Comparison of ENCODE assay signal across 8 cellular contexts in genomic region chr12:100573499-100574261, GRCh38. TPM values are rescaled to one million over a fixed set of nuclear protein-coding genes. Genes with fewer than 3 reads are reported as not detected.
A peak's percentile ranks its signal among the peaks of the same experiment; 100 is the strongest.
DNase-seq lines count a peak whose midpoint lies in the region; ATAC-seq, FAIRE-seq and TF ChIP-seq lines count a peak whose summit lies in the region.

Gene GAS2L3 (plus strand): TSS chr12:100573684. CDS start chr12:100594905, 21,221 bp downstream.

- peaks cover 10% of the 10 kb centered on the region in 2 donors for H3K36me3 Mint-ChIP-seq in CD14-positive monocyte
- no peaks in the 10 kb centered on the region for H3K36me3 Mint-ChIP-seq in activated CD8-positive, alpha-beta memory T cell treated with anti-CD3 and anti-CD28 coated beads, Interleukin-2, amount 10 ng/mL, durations not matched to agents 7 days and 5 days

- H3K4me1 ChIP-seq in endothelial cell of umbilical vein (ENCODE audit: control insufficient read depth, extremely low read depth, insufficient read depth, low read length) (peaks cover 34% of the 10 kb centered on the region), mesendoderm (ENCODE audit: control insufficient read depth, low read depth, low read length) (peaks cover 2% of the 10 kb centered on the region)

- H3K27ac ChIP-seq in endothelial cell of umbilical vein (ENCODE audit: insufficient read depth, low read depth, low read length) (peak within 1 kb of the TSS; percentile 79), mesendoderm (ENCODE audit: low read depth, low read length) (no peak within 1 kb of the TSS)

- peak within 1 kb of the TSS; percentile 100 for H2AFZ ChIP-seq in endothelial cell of umbilical vein (ENCODE audit: low read depth, low read length)

- no peaks in the 10 kb centered on the region for H3K9me3 ChIP-seq in endothelial cell of umbilical vein (replicated peaks; ENCODE audit: control insufficient read depth, insufficient read depth, low read length)

- H3K4me3 ChIP-seq in endothelial cell of umbilical vein (replicated peaks in 1 of 3; ENCODE audit: insufficient read depth in 1 of 3, low read depth in 1 of 3, low read length in 3 of 3) (peak within 1 kb of the TSS; percentile 24 to 89 (median 87)), mesendoderm (ENCODE audit: low read length) (peak within 1 kb of the TSS; percentile 77)

- H3K18ac ChIP-seq in mesendoderm (ENCODE audit: low read length) = no peak within 1 kb of the TSS

- peaks cover 17% of the 10 kb centered on the region for H3K4me1 Mint-ChIP-seq in CD14-positive monocyte
- peaks cover 13% of the 10 kb centered on the region for H3K4me1 Mint-ChIP-seq in activated CD8-positive, alpha-beta memory T cell treated with anti-CD3 and anti-CD28 coated beads, Interleukin-2, amount 10 ng/mL, durations not matched to agents 7 days and 5 days

- peak; percentile 40 for TF ChIP-seq POLR2A in endothelial cell of umbilical vein (IDR thresholded peaks at IDR 0.05; ENCODE audit: low read depth, low read length)

- peak within 1 kb of the TSS; percentile 88 to 97 (median 95) for H3K27ac Mint-ChIP-seq in CD14-positive monocyte
- H3K27ac Mint-ChIP-seq in activated CD8-positive, alpha-beta memory T cell treated with anti-CD3 and anti-CD28 coated beads, Interleukin-2, amount 10 ng/mL, durations not matched to agents 7 days and 5 days = peak within 1 kb of the TSS; percentile 73

- no peaks in the 10 kb centered on the region for H4K20me1 ChIP-seq in endothelial cell of umbilical vein (replicated peaks; ENCODE audit: control insufficient read depth, extremely low read depth, insufficient read depth, low read length)

- POLR2A ChIA-PET in endothelial cell of umbilical vein (lab: Charles Lee) = interaction anchor here (0.7 kb wide), 1 partner anchor 33 kb away, joined by 3 read pairs; no protein-coding TSS in a partner anchor

- H3K27me3 ChIP-seq in endothelial cell of umbilical vein (ENCODE audit: control insufficient read depth in 2 of 2, insufficient read depth in 2 of 2, low read length in 2 of 2) (peaks cover under 1% of the 10 kb centered on the region in 2 experiments), mesendoderm (ENCODE audit: insufficient read depth, low read length, poor library complexity) (no peaks in the 10 kb centered on the region)

- no peak within 1 kb of the TSS for H2BK120ac ChIP-seq in mesendoderm (ENCODE audit: low read depth, low read length)

- peak within 1 kb of the TSS; percentile 87 for H3K4me2 ChIP-seq in endothelial cell of umbilical vein (ENCODE audit: insufficient read depth, low read length)
- peak within 1 kb of the TSS; percentile 94 for H3K4me2 ChIP-seq in mesendoderm (ENCODE audit: low read length)

- DNase-seq in CD14-positive monocyte (ENCODE audit: low spot score) = peak; percentile 93
- peak; percentile 82 for DNase-seq in NCI-H526 treated with DMSO at 0.1 percent for 48 hours (lab: John Stamatoyannopoulos, UW)
- DNase-seq in activated CD8-positive, alpha-beta memory T cell treated with anti-CD3 and anti-CD28 coated beads, Interleukin-2, amount 10 ng/mL, durations not matched to agents 7 days and 5 days = peak; percentile 70
- DNase-seq in endothelial cell of umbilical vein (ENCODE audit: low read depth, low spot score) = peak; percentile 93
- DNase-seq in mesendoderm = peak; percentile 92
- peak; percentile 23 for DNase-seq in stimulated activated CD8-positive, alpha-beta memory T cell treated with anti-CD3 and anti-CD28 coated beads, Interleukin-12 subunit alpha, Interleukin-12 subunit beta, amount 100 ng/mL, for 24 hours (ENCODE audit: extremely low read depth)

- H3K56ac ChIP-seq in mesendoderm (ENCODE audit: low read length) = peak within 1 kb of the TSS; percentile 93

- H3K79me2 ChIP-seq in endothelial cell of umbilical vein (ENCODE audit: control insufficient read depth, insufficient read depth, low read length) = peaks cover 44% of the 10 kb centered on the region
- H3K79me2 ChIP-seq in mesendoderm (ENCODE audit: control insufficient read depth, insufficient read depth, low read length) = peaks cover 3% of the 10 kb centered on the region

- H4K8ac ChIP-seq in mesendoderm (ENCODE audit: low read depth, low read length) = no peak within 1 kb of the TSS

- no peak within 1 kb of the TSS for H3K23ac ChIP-seq in mesendoderm (ENCODE audit: low read length)

- dilution Hi-C loops in endothelial cell of umbilical vein (cut with MboI; ENCODE audit: extremely low pct_ligation_motif_present, low sequenced_read_pairs) = no loop called here

- H3K9ac ChIP-seq in endothelial cell of umbilical vein (replicated peaks; ENCODE audit: extremely low read depth, insufficient read depth, low read length) (peak within 1 kb of the TSS; percentile 88), mesendoderm (ENCODE audit: low read length) (peak within 1 kb of the TSS; percentile 86)

- H2BK5ac ChIP-seq in mesendoderm (ENCODE audit: low read length) = no peak within 1 kb of the TSS

- ATAC-seq in GM19324 (IDR thresholded peaks at IDR 0.05; ENCODE audit: low FRiP score, unreplicated experiment) (peak; percentile 98), HG03432 (IDR thresholded peaks at IDR 0.05; ENCODE audit: unreplicated experiment) (peak; percentile 98)
- peak; percentile 97 for ATAC-seq in activated CD8-positive, alpha-beta memory T cell treated with anti-CD3 and anti-CD28 coated beads, Interleukin-2, amount 10 ng/mL, durations not matched to agents 7 days and 5 days

- peaks cover 0 to 7% (median 2%) of the 10 kb centered on the region in 7 donors for H3K9me3 Mint-ChIP-seq in CD14-positive monocyte
- H3K9me3 Mint-ChIP-seq in activated CD8-positive, alpha-beta memory T cell treated with anti-CD3 and anti-CD28 coated beads, Interleukin-2, amount 10 ng/mL, durations not matched to agents 7 days and 5 days (ENCODE audit: low read depth) = no peaks in the 10 kb centered on the region

- H3K4me3 Mint-ChIP-seq in CD14-positive monocyte = peak within 1 kb of the TSS; percentile 94 to 97
- peak within 1 kb of the TSS; percentile 85 for H3K4me3 Mint-ChIP-seq in activated CD8-positive, alpha-beta memory T cell treated with anti-CD3 and anti-CD28 coated beads, Interleukin-2, amount 10 ng/mL, durations not matched to agents 7 days and 5 days

- WGBS in mesendoderm (ENCODE audit: extremely low coverage, insufficient coverage, low lambda C conversion rate) = no CpG with 5 or more reads among the region's 63 CpGs

- H3K4ac ChIP-seq in mesendoderm (ENCODE audit: low read depth, low read length) = no peak within 1 kb of the TSS

- peaks cover 0 to 1% (median 0%) of the 10 kb centered on the region in 3 donors for H3K27me3 Mint-ChIP-seq in CD14-positive monocyte (ENCODE audit: low read depth in 3 of 3)
- peaks cover 37% of the 10 kb centered on the region for H3K27me3 Mint-ChIP-seq in activated CD8-positive, alpha-beta memory T cell treated with anti-CD3 and anti-CD28 coated beads, Interleukin-2, amount 10 ng/mL, durations not matched to agents 7 days and 5 days

- H2BK15ac ChIP-seq in mesendoderm (replicated peaks; ENCODE audit: low read depth) = no peak within 1 kb of the TSS

- peaks cover 3% of the 10 kb centered on the region for H3K79me1 ChIP-seq in mesendoderm (ENCODE audit: low read length)

- intact Hi-C loops in CD14-positive monocyte (cut with micrococcal nuclease) = loop anchor here in 1 of 2 donors (5.0 to 10.0 kb wide), 2 partner anchors 34 to 309 kb away; partner anchors contain the start of genes DEPDC4 and SCYL2
- intact Hi-C loops in endothelial cell of umbilical vein (cut with micrococcal nuclease) = loop anchor here (1.0 to 10.0 kb wide), 4 partner anchors 9 to 1121 kb away; partner anchors contain the start of gene CHPT1

- no peak for TF ChIP-seq CTCF in CD14-positive monocyte (IDR thresholded peaks at IDR 0.05)
- no peak for TF ChIP-seq CTCF in endothelial cell of umbilical vein (IDR thresholded peaks at IDR 0.05; ENCODE audit: extremely low read depth in 1 of 2, insufficient read depth in 1 of 2, low read depth in 1 of 2, low read length in 2 of 2)

- H3K9me1 ChIP-seq in endothelial cell of umbilical vein (replicated peaks; ENCODE audit: control insufficient read depth, extremely low read depth, insufficient read depth, low read length) = no peaks in the 10 kb centered on the region

- no peak within 1 kb of the TSS for H4K5ac ChIP-seq in mesendoderm (ENCODE audit: low read length)

- FAIRE-seq in endothelial cell of umbilical vein (lab: Jason Lieb, UNC) = peak; percentile 74

- TSS peak; percentile 51 for BruUV-seq in endothelial cell of umbilical vein (replicated peaks; lab: Mats Ljungman, UMichigan)

- CTCF ChIA-PET in activated CD8-positive, alpha-beta memory T cell treated with anti-CD3 and anti-CD28 coated beads, Interleukin-2, amount 10 ng/mL, durations not matched to agents 7 days and 5 days (lab: Charles Lee) = interaction anchor here (0.9 kb wide), 1 partner anchor 18 kb away, joined by 3 read pairs; no protein-coding TSS in a partner anchor
- CTCF ChIA-PET in endothelial cell of umbilical vein (lab: Charles Lee) = interaction anchor here (0.8 to 2.9 kb wide), 10 partner anchors 9 to 225 kb away, joined by 3 to 13 read pairs (median 4); no protein-coding TSS in a partner anchor

- no peak within 1 kb of the TSS for H2AK5ac ChIP-seq in mesendoderm (ENCODE audit: low read length)

- H3K36me3 ChIP-seq in endothelial cell of umbilical vein (ENCODE audit: control insufficient read depth in 2 of 2, extremely low read depth in 1 of 2, insufficient read depth in 2 of 2, low read length in 2 of 2) (peaks cover 0 to under 1% of the 10 kb centered on the region in 2 experiments), mesendoderm (ENCODE audit: control insufficient read depth, insufficient read depth, low read length) (no peaks in the 10 kb centered on the region)

TF ChIP-seq in endothelial cell of umbilical vein, 7 proteins besides CTCF, POLR2A, EP300 and RAD21 (continues in another document):
- TF ChIP-seq, protein P1, sequence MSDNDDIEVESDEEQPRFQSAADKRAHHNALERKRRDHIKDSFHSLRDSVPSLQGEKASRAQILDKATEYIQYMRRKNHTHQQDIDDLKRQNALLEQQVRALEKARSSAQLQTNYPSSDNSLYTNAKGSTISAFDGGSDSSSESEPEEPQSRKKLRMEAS (IDR thresholded peaks at IDR 0.05; ENCODE audit: insufficient read depth, insufficient read length) = peak; percentile 63
- TF ChIP-seq MYC (IDR thresholded peaks at IDR 0.05; ENCODE audit: low read depth, low read length) = no peak

RNA-seq across cellular contexts. Expression of gene GAS2L3, which starts in this region (rescaled TPM):
- polyA plus RNA-seq in CD14-positive monocyte (1 to 10 TPM in 1 of 2 donors, under 1 TPM in 1; 0.53 to 1.6 TPM), endothelial cell of umbilical vein (6.0 and 6.5 TPM in 2 replicates)
- total RNA-seq in activated CD8-positive, alpha-beta memory T cell treated with anti-CD3 and anti-CD28 coated beads, Interleukin-2, amount 10 ng/mL, durations not matched to agents 7 days and 5 days = 1 to 10 TPM; 2.6 to 3.8 TPM
- 39.9 and 47.1 TPM in 2 replicates for total RNA-seq in endothelial cell of umbilical vein
- 6.2 and 6.5 TPM in 2 replicates for polyA plus RNA-seq in endothelial cell of umbilical vein (2011; cell fraction: cytosol; rRNA removed)
- 40.7 and 49.8 TPM in 2 replicates for polyA plus RNA-seq in endothelial cell of umbilical vein (2011; cell fraction: nucleus; rRNA removed)
- 14.9 and 21.2 TPM in 2 replicates for polyA plus RNA-seq in endothelial cell of umbilical vein (2012)
- 17.4 and 17.9 TPM in 2 replicates for polyA minus RNA-seq in endothelial cell of umbilical vein
- 8.7 TPM for polyA minus RNA-seq in endothelial cell of umbilical vein (2011; cell fraction: cytosol; rRNA and poly(A)+ RNA removed)
- polyA minus RNA-seq in endothelial cell of umbilical vein (2011; cell fraction: nucleus; rRNA and poly(A)+ RNA removed) = 54.4 and 68.9 TPM in 2 replicates
- polyA plus RNA-seq in mesendoderm (2013, experiment 1 of 2) = 10.1 TPM
- 10.5 TPM for polyA plus RNA-seq in mesendoderm (2013, experiment 2 of 2)

Comparison
In these comparisons a context has a peak if more than half of its experiments do, and no peak if none do; other contexts are left out.
1. DNase-seq: peak in every context shown above with its lines; median percentile 93 in CD14-positive monocyte; 93 in endothelial cell of umbilical vein; 92 in mesendoderm; 82 in NCI-H526 treated with DMSO at 0.1 percent for 48 hours; 70 in activated CD8-positive, alpha-beta memory T cell treated with anti-CD3 and anti-CD28 coated beads, Interleukin-2, amount 10 ng/mL, durations not matched to agents 7 days and 5 days; 23 in stimulated activated CD8-positive, alpha-beta memory T cell treated with anti-CD3 and anti-CD28 coated beads, Interleukin-12 subunit alpha, Interleukin-12 subunit beta, amount 100 ng/mL, for 24 hours.